Comparison of ENCODE assay signal across 1 cellular context in genomic region chr10:96863922-96864543, GRCh38.
A peak's percentile ranks its signal among the peaks of the same experiment; 100 is the strongest.
TF ChIP-seq lines count a peak whose summit lies in the region.

No MANE protein-coding gene starts in this region.

TF ChIP-seq in HepG2, 621 proteins besides CTCF, POLR2A, EP300 and RAD21 (continued from another document and continues in another):
- TF ChIP-seq AHDC1 (CRISPR knock-in tag; IDR thresholded peaks at IDR 0.05; ENCODE audit: borderline replicate concordance) (peak; percentile 90; the same call in 1 of the 2 replicates), ZNF775 (CRISPR knock-in tag; IDR thresholded peaks at IDR 0.05; ENCODE audit: borderline replicate concordance) (no peak), FOSL2 (CRISPR knock-in tag; IDR thresholded peaks at IDR 0.05) (peak; percentile 72), SAP130 (CRISPR knock-in tag; IDR thresholded peaks at IDR 0.05; ENCODE audit: low read depth) (peak; percentile 72), ZNF460 (CRISPR knock-in tag; IDR thresholded peaks at IDR 0.05; ENCODE audit: borderline replicate concordance) (no peak), JUNB (CRISPR knock-in tag; IDR thresholded peaks at IDR 0.05; ENCODE audit: borderline replicate concordance) (peak; percentile 98), EZH2 (conservative IDR thresholded peaks at IDR 0.05; ENCODE audit: low read depth, low read length) (no peak), ZFAT (CRISPR knock-in tag; conservative IDR thresholded peaks at IDR 0.05) (no peak), THAP11 (CRISPR knock-in tag; IDR thresholded peaks at IDR 0.05) (peak; percentile 44; the same call in 1 of the 2 replicates), SP4 (CRISPR knock-in tag; IDR thresholded peaks at IDR 0.05) (no peak), NR2C2 (CRISPR knock-in tag; IDR thresholded peaks at IDR 0.05; ENCODE audit: borderline replicate concordance) (no peak; the same call in 1 of the 2 replicates), KAT7 (CRISPR knock-in tag; IDR thresholded peaks at IDR 0.05; ENCODE audit: borderline replicate concordance) (no peak), EHMT2 (IDR thresholded peaks at IDR 0.05; ENCODE audit: borderline replicate concordance, low read depth, low read length) (no peak), NR2F1 (CRISPR knock-in tag; IDR thresholded peaks at IDR 0.05) (peak in 1 of 2 experiments; percentile 73; a peak in 1 of 4 replicates), ZFP36L1 (CRISPR knock-in tag; IDR thresholded peaks at IDR 0.05) (0 out of 2 replicates have a peak, but pooled peaks have one; percentile 34), ZNF549 (CRISPR knock-in tag; IDR thresholded peaks at IDR 0.05) (no peak), ZNF276 (CRISPR knock-in tag; IDR thresholded peaks at IDR 0.05; ENCODE audit: low read depth) (no peak), SP2 (CRISPR knock-in tag; IDR thresholded peaks at IDR 0.05) (no peak), ZNF781 (CRISPR knock-in tag; IDR thresholded peaks at IDR 0.05; ENCODE audit: borderline replicate concordance, not compliant biosample characterization) (no peak), PAWR (CRISPR knock-in tag; IDR thresholded peaks at IDR 0.05; ENCODE audit: borderline replicate concordance) (no peak), SCMH1 (CRISPR knock-in tag; IDR thresholded peaks at IDR 0.05; ENCODE audit: borderline replicate concordance) (no peak), KDM4B (CRISPR knock-in tag; IDR thresholded peaks at IDR 0.05) (no peak), ZNF691 (CRISPR knock-in tag; IDR thresholded peaks at IDR 0.05; ENCODE audit: borderline replicate concordance, low read depth) (no peak), ZNF75D (CRISPR knock-in tag; IDR thresholded peaks at IDR 0.05; ENCODE audit: borderline replicate concordance) (no peak), KMT2A (CRISPR knock-in tag; IDR thresholded peaks at IDR 0.05) (no peak), ATAD3A (CRISPR knock-in tag; IDR thresholded peaks at IDR 0.05) (no peak), POLR2G (IDR thresholded peaks at IDR 0.05; ENCODE audit: low read depth, low read length) (no peak), RFXANK (CRISPR knock-in tag; IDR thresholded peaks at IDR 0.05) (no peak), ZBTB20 (CRISPR knock-in tag; IDR thresholded peaks at IDR 0.05; ENCODE audit: borderline replicate concordance, low read depth) (peak; percentile 58; the same call in 1 of the 2 replicates), SAFB2 (CRISPR knock-in tag; IDR thresholded peaks at IDR 0.05; ENCODE audit: borderline replicate concordance, low read depth) (no peak), ETV5 (CRISPR knock-in tag; IDR thresholded peaks at IDR 0.05; ENCODE audit: borderline replicate concordance) (peak; percentile 84), GLI4 (CRISPR knock-in tag; IDR thresholded peaks at IDR 0.05; ENCODE audit: borderline replicate concordance) (no peak), TOPORS (CRISPR knock-in tag; IDR thresholded peaks at IDR 0.05) (no peak), TCF12 (IDR thresholded peaks at IDR 0.05) (no peak), TCF12 (CRISPR knock-in tag; IDR thresholded peaks at IDR 0.05) (no peak), ZNF282 (IDR thresholded peaks at IDR 0.05; ENCODE audit: partially characterized antibody) (no peak), KMT2B (CRISPR knock-in tag; IDR thresholded peaks at IDR 0.05) (no peak; the same call in 1 of the 2 replicates), MED13 (CRISPR knock-in tag; IDR thresholded peaks at IDR 0.05) (no peak), RORA (CRISPR knock-in tag; IDR thresholded peaks at IDR 0.05) (no peak), PAF1 (CRISPR knock-in tag; IDR thresholded peaks at IDR 0.05) (no peak), CENPT (CRISPR knock-in tag; IDR thresholded peaks at IDR 0.05; ENCODE audit: low read depth) (no peak), MIER2 (CRISPR knock-in tag; IDR thresholded peaks at IDR 0.05) (no peak)
- TF ChIP-seq, protein P1, sequence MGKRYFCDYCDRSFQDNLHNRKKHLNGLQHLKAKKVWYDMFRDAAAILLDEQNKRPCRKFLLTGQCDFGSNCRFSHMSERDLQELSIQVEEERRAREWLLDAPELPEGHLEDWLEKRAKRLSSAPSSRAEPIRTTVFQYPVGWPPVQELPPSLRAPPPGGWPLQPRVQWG (CRISPR knock-in tag; IDR thresholded peaks at IDR 0.05; ENCODE audit: borderline replicate concordance, low read depth), result no peak
- TF ChIP-seq, protein P2, sequence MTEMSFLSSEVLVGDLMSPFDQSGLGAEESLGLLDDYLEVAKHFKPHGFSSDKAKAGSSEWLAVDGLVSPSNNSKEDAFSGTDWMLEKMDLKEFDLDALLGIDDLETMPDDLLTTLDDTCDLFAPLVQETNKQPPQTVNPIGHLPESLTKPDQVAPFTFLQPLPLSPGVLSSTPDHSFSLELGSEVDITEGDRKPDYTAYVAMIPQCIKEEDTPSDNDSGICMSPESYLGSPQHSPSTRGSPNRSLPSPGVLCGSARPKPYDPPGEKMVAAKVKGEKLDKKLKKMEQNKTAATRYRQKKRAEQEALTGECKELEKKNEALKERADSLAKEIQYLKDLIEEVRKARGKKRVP (CRISPR knock-in tag; IDR thresholded peaks at IDR 0.05), result peak in 1 of 2 experiments; percentile 70; a peak in 1 of 4 replicates
- TF ChIP-seq, protein P3, sequence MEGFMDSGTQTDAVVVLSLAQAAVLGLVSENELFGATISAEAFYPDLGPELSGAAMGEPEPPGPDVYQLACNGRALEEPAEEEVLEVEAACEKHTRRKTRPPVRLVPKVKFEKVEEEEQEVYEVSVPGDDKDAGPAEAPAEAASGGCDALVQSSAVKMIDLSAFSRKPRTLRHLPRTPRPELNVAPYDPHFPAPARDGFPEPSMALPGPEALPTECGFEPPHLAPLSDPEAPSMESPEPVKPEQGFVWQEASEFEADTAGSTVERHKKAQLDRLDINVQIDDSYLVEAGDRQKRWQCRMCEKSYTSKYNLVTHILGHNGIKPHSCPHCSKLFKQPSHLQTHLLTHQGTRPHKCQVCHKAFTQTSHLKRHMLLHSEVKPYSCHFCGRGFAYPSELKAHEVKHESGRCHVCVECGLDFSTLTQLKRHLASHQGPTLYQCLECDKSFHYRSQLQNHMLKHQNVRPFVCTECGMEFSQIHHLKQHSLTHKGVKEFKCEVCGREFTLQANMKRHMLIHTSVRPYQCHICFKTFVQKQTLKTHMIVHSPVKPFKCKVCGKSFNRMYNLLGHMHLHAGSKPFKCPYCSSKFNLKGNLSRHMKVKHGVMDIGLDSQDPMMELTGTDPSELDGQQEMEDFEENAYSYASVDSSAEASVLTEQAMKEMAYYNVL (CRISPR knock-in tag; IDR thresholded peaks at IDR 0.05; ENCODE audit: borderline replicate concordance), result no peak
- TF ChIP-seq, protein P4, sequence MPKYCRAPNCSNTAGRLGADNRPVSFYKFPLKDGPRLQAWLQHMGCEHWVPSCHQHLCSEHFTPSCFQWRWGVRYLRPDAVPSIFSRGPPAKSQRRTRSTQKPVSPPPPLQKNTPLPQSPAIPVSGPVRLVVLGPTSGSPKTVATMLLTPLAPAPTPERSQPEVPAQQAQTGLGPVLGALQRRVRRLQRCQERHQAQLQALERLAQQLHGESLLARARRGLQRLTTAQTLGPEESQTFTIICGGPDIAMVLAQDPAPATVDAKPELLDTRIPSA (CRISPR knock-in tag; IDR thresholded peaks at IDR 0.05; ENCODE audit: borderline replicate concordance), result no peak
- TF ChIP-seq, protein P5, sequence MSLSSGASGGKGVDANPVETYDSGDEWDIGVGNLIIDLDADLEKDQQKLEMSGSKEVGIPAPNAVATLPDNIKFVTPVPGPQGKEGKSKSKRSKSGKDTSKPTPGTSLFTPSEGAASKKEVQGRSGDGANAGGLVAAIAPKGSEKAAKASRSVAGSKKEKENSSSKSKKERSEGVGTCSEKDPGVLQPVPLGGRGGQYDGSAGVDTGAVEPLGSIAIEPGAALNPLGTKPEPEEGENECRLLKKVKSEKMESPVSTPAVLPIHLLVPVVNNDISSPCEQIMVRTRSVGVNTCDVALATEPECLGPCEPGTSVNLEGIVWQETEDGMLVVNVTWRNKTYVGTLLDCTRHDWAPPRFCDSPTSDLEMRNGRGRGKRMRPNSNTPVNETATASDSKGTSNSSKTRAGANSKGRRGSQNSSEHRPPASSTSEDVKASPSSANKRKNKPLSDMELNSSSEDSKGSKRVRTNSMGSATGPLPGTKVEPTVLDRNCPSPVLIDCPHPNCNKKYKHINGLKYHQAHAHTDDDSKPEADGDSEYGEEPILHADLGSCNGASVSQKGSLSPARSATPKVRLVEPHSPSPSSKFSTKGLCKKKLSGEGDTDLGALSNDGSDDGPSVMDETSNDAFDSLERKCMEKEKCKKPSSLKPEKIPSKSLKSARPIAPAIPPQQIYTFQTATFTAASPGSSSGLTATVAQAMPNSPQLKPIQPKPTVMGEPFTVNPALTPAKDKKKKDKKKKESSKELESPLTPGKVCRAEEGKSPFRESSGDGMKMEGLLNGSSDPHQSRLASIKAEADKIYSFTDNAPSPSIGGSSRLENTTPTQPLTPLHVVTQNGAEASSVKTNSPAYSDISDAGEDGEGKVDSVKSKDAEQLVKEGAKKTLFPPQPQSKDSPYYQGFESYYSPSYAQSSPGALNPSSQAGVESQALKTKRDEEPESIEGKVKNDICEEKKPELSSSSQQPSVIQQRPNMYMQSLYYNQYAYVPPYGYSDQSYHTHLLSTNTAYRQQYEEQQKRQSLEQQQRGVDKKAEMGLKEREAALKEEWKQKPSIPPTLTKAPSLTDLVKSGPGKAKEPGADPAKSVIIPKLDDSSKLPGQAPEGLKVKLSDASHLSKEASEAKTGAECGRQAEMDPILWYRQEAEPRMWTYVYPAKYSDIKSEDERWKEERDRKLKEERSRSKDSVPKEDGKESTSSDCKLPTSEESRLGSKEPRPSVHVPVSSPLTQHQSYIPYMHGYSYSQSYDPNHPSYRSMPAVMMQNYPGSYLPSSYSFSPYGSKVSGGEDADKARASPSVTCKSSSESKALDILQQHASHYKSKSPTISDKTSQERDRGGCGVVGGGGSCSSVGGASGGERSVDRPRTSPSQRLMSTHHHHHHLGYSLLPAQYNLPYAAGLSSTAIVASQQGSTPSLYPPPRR (CRISPR knock-in tag; IDR thresholded peaks at IDR 0.05; ENCODE audit: borderline replicate concordance), result peak; percentile 77
- TF ChIP-seq, protein P6, sequence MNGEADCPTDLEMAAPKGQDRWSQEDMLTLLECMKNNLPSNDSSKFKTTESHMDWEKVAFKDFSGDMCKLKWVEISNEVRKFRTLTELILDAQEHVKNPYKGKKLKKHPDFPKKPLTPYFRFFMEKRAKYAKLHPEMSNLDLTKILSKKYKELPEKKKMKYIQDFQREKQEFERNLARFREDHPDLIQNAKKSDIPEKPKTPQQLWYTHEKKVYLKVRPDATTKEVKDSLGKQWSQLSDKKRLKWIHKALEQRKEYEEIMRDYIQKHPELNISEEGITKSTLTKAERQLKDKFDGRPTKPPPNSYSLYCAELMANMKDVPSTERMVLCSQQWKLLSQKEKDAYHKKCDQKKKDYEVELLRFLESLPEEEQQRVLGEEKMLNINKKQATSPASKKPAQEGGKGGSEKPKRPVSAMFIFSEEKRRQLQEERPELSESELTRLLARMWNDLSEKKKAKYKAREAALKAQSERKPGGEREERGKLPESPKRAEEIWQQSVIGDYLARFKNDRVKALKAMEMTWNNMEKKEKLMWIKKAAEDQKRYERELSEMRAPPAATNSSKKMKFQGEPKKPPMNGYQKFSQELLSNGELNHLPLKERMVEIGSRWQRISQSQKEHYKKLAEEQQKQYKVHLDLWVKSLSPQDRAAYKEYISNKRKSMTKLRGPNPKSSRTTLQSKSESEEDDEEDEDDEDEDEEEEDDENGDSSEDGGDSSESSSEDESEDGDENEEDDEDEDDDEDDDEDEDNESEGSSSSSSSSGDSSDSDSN (CRISPR knock-in tag; IDR thresholded peaks at IDR 0.05), result no peak
